Comparison of ENCODE assay signal across 8 cellular contexts in genomic region chr20:53590122-53590521, GRCh38. TPM values are rescaled to one million over a fixed set of nuclear protein-coding genes. Genes with fewer than 3 reads are reported as not detected.
DNase-seq lines count a peak whose midpoint lies in the region; ATAC-seq and TF ChIP-seq lines count a peak whose summit lies in the region.
"Not testable (repeated sequence)": the region's sequence is repeated elsewhere in the genome, so short reads cannot be mapped to it uniquely, and the experiment has no call there.

No MANE protein-coding gene starts in this region.

- H3K4me1 ChIP-seq in CD8-positive, alpha-beta memory T cell (ENCODE audit: insufficient read depth, low read length): peaks cover 32% of the 10 kb centered on the region
- H3K4me1 ChIP-seq in left lung: peaks cover 11 to 46% of the 10 kb centered on the region in 2 donors
- H3K4me1 ChIP-seq in osteoblast (ENCODE audit: insufficient read depth, low read length): peaks cover 23% of the 10 kb centered on the region
- peaks cover 7 to 21% of the 10 kb centered on the region in 2 donors for H3K4me1 ChIP-seq in thoracic aorta (ENCODE audit: control insufficient read depth in 1 of 2, low read depth in 2 of 2)

- H3K4me3 ChIP-seq in CD8-positive, alpha-beta memory T cell (ENCODE audit: low read length): peak overlapping the region; percentile 76
- H3K4me3 ChIP-seq in epithelial cell of esophagus (ENCODE audit: low read length) (peak overlapping the region; percentile 16), left lung (peak overlapping the region in 1 of 2 donors; percentile 21)
- not testable (repeated sequence) for H3K4me3 ChIP-seq in osteoblast (ENCODE audit: insufficient read depth, low read length); thoracic aorta

- H3K79me2 ChIP-seq in osteoblast (ENCODE audit: insufficient read depth, low read length): peaks cover 77% of the 10 kb centered on the region

- not testable (repeated sequence) for H3K9me3 ChIP-seq in CD8-positive, alpha-beta memory T cell (ENCODE audit: low read length); T-helper 17 cell (ENCODE audit: control insufficient read depth, low read length, poor library complexity, severe bottlenecking); left lung; osteoblast (ENCODE audit: low read depth, low read length); thoracic aorta

- peaks cover 0 to 15% (median 3%) of the 10 kb centered on the region in 3 donors for H3K36me3 Mint-ChIP-seq in CD8-positive, alpha-beta memory T cell
- H3K36me3 Mint-ChIP-seq in IgD-negative memory B cell; T-helper 17 cell (ENCODE audit: low read depth); activated naive CD8-positive, alpha-beta T cell treated with anti-CD3 and anti-CD28 coated beads, Interleukin-2, amount 50 U/mL, for 24 hours (ENCODE audit: low read depth): not testable (repeated sequence)

- not testable (repeated sequence) for H4K20me1 ChIP-seq in osteoblast (ENCODE audit: insufficient read depth, low read length)

- POLR2A ChIA-PET in CD8-positive, alpha-beta memory T cell (lab: Charles Lee): interaction anchor here (0.6 to 3.1 kb wide), 2 partner anchors 8 to 349 kb away, joined by 7 to 12 read pairs; no protein-coding TSS in a partner anchor

- peak overlapping the region; percentile 76 for H3K27ac ChIP-seq in CD8-positive, alpha-beta memory T cell (ENCODE audit: low read depth, low read length)
- peak overlapping the region; percentile 98 to 99 for H3K27ac ChIP-seq in left lung
- H3K27ac ChIP-seq in osteoblast (ENCODE audit: low read depth, low read length): peak overlapping the region; percentile 95
- H3K27ac ChIP-seq in thoracic aorta: peak overlapping the region; percentile 41 to 98

- not testable (repeated sequence) for ATAC-seq in T-helper 17 cell; activated naive CD8-positive, alpha-beta T cell treated with anti-CD3 and anti-CD28 coated beads, Interleukin-2, amount 50 U/mL, for 24 hours; left lung; thoracic aorta (ENCODE audit: insufficient number of reproducible peaks, low FRiP score, low read depth)

- H3K4me1 Mint-ChIP-seq in CD8-positive, alpha-beta memory T cell: peaks cover 49 to 68% (median 58%) of the 10 kb centered on the region in 3 donors
- H3K4me1 Mint-ChIP-seq in IgD-negative memory B cell (peaks cover 32 to 37% (median 32%) of the 10 kb centered on the region in 3 donors), T-helper 17 cell (peaks cover 40% of the 10 kb centered on the region)
- peaks cover 49% of the 10 kb centered on the region for H3K4me1 Mint-ChIP-seq in activated naive CD8-positive, alpha-beta T cell treated with anti-CD3 and anti-CD28 coated beads, Interleukin-2, amount 50 U/mL, for 24 hours

- intact Hi-C loops in left lung (cut with DNase I): not testable (repeated sequence)

- peak overlapping the region; percentile 89 for H3K4me2 ChIP-seq in osteoblast (ENCODE audit: insufficient read depth, low read length)

- not testable (repeated sequence) for DNase-seq in CD8-positive, alpha-beta memory T cell; T-helper 17 cell; activated naive CD8-positive, alpha-beta T cell treated with anti-CD3 and anti-CD28 coated beads, Interleukin-2, amount 50 U/mL, for 24 hours; epithelial cell of esophagus (ENCODE audit: low read depth); left lung; osteoblast (ENCODE audit: insufficient read length, low spot score, missing footprints); thoracic aorta (ENCODE audit: low spot score)

- not testable (repeated sequence) for H3K9me3 Mint-ChIP-seq in CD8-positive, alpha-beta memory T cell; IgD-negative memory B cell; activated naive CD8-positive, alpha-beta T cell treated with anti-CD3 and anti-CD28 coated beads, Interleukin-2, amount 50 U/mL, for 24 hours

- peak overlapping the region; percentile 92 to 99 (median 98) for H3K27ac Mint-ChIP-seq in CD8-positive, alpha-beta memory T cell
- peak overlapping the region; percentile 97 to 98 (median 97) for H3K27ac Mint-ChIP-seq in IgD-negative memory B cell
- H3K27ac Mint-ChIP-seq in T-helper 17 cell: peak overlapping the region; percentile 99
- H3K27ac Mint-ChIP-seq in activated naive CD8-positive, alpha-beta T cell treated with anti-CD3 and anti-CD28 coated beads, Interleukin-2, amount 50 U/mL, for 24 hours: peak overlapping the region; percentile 94

- not testable (repeated sequence) for H3K27me3 Mint-ChIP-seq in CD8-positive, alpha-beta memory T cell; IgD-negative memory B cell; T-helper 17 cell; activated naive CD8-positive, alpha-beta T cell treated with anti-CD3 and anti-CD28 coated beads, Interleukin-2, amount 50 U/mL, for 24 hours

- not testable (repeated sequence) for TF ChIP-seq CTCF in epithelial cell of esophagus (IDR thresholded peaks at IDR 0.05; ENCODE audit: insufficient read depth, low read depth, low read length, missing control alignments); left lung (IDR thresholded peaks at IDR 0.05); osteoblast (IDR thresholded peaks at IDR 0.05; ENCODE audit: extremely low read depth, low read depth, low read length); thoracic aorta (IDR thresholded peaks at IDR 0.05)

- H2AFZ ChIP-seq in osteoblast (ENCODE audit: low read length): not testable (repeated sequence)

- CTCF ChIA-PET in CD8-positive, alpha-beta memory T cell (lab: Charles Lee): interaction anchor here (1.0 kb wide), 1 partner anchor 10 kb away, joined by 3 read pairs; no protein-coding TSS in a partner anchor

- H3K36me3 ChIP-seq in CD8-positive, alpha-beta memory T cell (ENCODE audit: insufficient read depth, low read length); left lung; osteoblast (ENCODE audit: insufficient read depth, low read length); thoracic aorta: not testable (repeated sequence)

- H3K4me3 Mint-ChIP-seq in CD8-positive, alpha-beta memory T cell: peak overlapping the region; percentile 94 to 99 (median 98)
- H3K4me3 Mint-ChIP-seq in IgD-negative memory B cell: peak overlapping the region; percentile 95 to 98 (median 97)
- peak overlapping the region; percentile 92 for H3K4me3 Mint-ChIP-seq in T-helper 17 cell
- H3K4me3 Mint-ChIP-seq in activated naive CD8-positive, alpha-beta T cell treated with anti-CD3 and anti-CD28 coated beads, Interleukin-2, amount 50 U/mL, for 24 hours: peak overlapping the region; percentile 95

- H3K27me3 ChIP-seq in CD8-positive, alpha-beta memory T cell (ENCODE audit: insufficient read depth, low read length, poor library complexity, severe bottlenecking); left lung; osteoblast (ENCODE audit: insufficient read depth, low read length); thoracic aorta (replicated peaks; ENCODE audit: insufficient read depth): not testable (repeated sequence)

RNA-seq across cellular contexts. Expression of gene ZNF217, which starts 3.5 kb away (rescaled TPM):
- 10 to 100 TPM; 52.5 to 54.3 TPM for total RNA-seq in CD8-positive, alpha-beta memory T cell
- 24.0 TPM for polyA plus RNA-seq in CD8-positive, alpha-beta memory T cell
- polyA plus RNA-seq in IgD-negative memory B cell: 29.9 TPM
- 10 to 100 TPM; 70.4 to 72.8 TPM for total RNA-seq in T-helper 17 cell
- total RNA-seq in left lung: 10 to 100 TPM; 23.6 to 35.4 TPM
- 26.4 and 26.8 TPM in 2 replicates for total RNA-seq in osteoblast
- 10 to 100 TPM; 12.5 to 21.4 TPM for total RNA-seq in thoracic aorta
